ENCODE assay signal across 25 cellular contexts in the genomic region with DNA sequence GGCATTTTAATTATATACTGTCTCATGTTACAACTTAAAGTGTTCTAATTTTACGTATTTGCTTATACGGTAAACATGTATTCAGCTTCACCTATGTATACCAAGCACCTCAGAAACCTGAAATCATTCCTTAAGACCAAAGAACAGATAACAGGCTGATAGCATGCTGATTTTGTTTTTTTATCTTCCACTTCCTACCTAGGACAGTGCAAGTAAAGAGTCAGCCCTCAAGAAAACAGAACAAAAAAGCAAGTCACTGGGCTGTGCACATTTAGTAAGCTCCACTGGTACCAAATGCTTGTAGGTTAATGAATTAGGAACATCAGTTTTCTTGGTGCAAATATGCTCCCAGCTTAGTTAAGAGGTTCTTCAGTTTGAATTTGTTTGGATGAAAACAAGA.
DNase-seq lines count a peak whose midpoint lies in the region; ATAC-seq and TF ChIP-seq lines count a peak whose summit lies in the region.
"Had no signal": no experiment of that assay in that cellular context is flagged by ENCODE, and none has a peak within 500 bp of the region (broad histone marks: within the 10 kb centered on the region; RNA-seq: fewer than 3 reads in every experiment).

No MANE protein-coding gene starts in this region.

- H3K9me3 Mint-ChIP-seq in activated T-cell treated with anti-CD3 and anti-CD28 coated beads, Interleukin-2, amount 50 U/mL, for 24 hours: no peaks in the 10 kb centered on the region
- H3K9me3 Mint-ChIP-seq in CD8-positive, alpha-beta memory T cell: no peaks in the 10 kb centered on the region
- H3K9me3 Mint-ChIP-seq in activated CD4-positive, alpha-beta memory T cell treated with anti-CD3 and anti-CD28 coated beads for 36 hours: no peaks in the 10 kb centered on the region
- no peaks in the 10 kb centered on the region for H3K9me3 Mint-ChIP-seq in central memory CD8-positive, alpha-beta T cell
- H3K9me3 Mint-ChIP-seq: activated naive CD4-positive, alpha-beta T cell treated with anti-CD3 and anti-CD28 coated beads, Interleukin-2, amount 50 U/mL, for 72 hours had no signal

- TF ChIP-seq POLR2A in adrenal gland (IDR thresholded peaks at IDR 0.05): no peak

- peak overlapping the region; percentile 91 for H3K27ac Mint-ChIP-seq in activated T-cell treated with anti-CD3 and anti-CD28 coated beads, Interleukin-2, amount 50 U/mL, for 24 hours
- H3K27ac Mint-ChIP-seq in CD8-positive, alpha-beta memory T cell: peak overlapping the region in 6 of 8 donors; percentile 28 to 91 (median 58)
- peak overlapping the region; percentile 92 for H3K27ac Mint-ChIP-seq in activated CD4-positive, alpha-beta memory T cell treated with anti-CD3 and anti-CD28 coated beads for 36 hours
- H3K27ac Mint-ChIP-seq in central memory CD8-positive, alpha-beta T cell (ENCODE audit: low read depth): peak overlapping the region; percentile 58

- TF ChIP-seq CTCF in adrenal gland (IDR thresholded peaks at IDR 0.05): no peak

- no peaks in the 10 kb centered on the region for H3K27me3 Mint-ChIP-seq in activated T-cell treated with anti-CD3 and anti-CD28 coated beads, Interleukin-2, amount 50 U/mL, for 24 hours
- peaks cover 0 to 2% of the 10 kb centered on the region in 2 donors for H3K27me3 Mint-ChIP-seq in CD8-positive, alpha-beta memory T cell
- no peaks in the 10 kb centered on the region for H3K27me3 Mint-ChIP-seq in activated CD4-positive, alpha-beta memory T cell treated with anti-CD3 and anti-CD28 coated beads for 36 hours
- H3K27me3 Mint-ChIP-seq in central memory CD8-positive, alpha-beta T cell: no peaks in the 10 kb centered on the region

- POLR2A ChIA-PET in CD8-positive, alpha-beta memory T cell (lab: Charles Lee): no interaction called here
- POLR2A ChIA-PET in activated CD4-positive, alpha-beta memory T cell treated with anti-CD3 and anti-CD28 coated beads for 36 hours (lab: Charles Lee): interaction anchor here (0.9 to 1.7 kb wide), 4 partner anchors 27 to 761 kb away, joined by 4 to 9 read pairs (median 4); no protein-coding TSS in a partner anchor

- H3K36me3 ChIP-seq in CD8-positive, alpha-beta memory T cell (ENCODE audit: insufficient read depth, low read length): no peaks in the 10 kb centered on the region
- no peaks in the 10 kb centered on the region for H3K36me3 ChIP-seq in adrenal gland (replicated peaks in 1 of 2)
- H3K36me3 ChIP-seq: HAP-1, neutrophil, Peyer's patch, suprapubic skin had no signal

- no peaks in the 10 kb centered on the region for H3K27me3 ChIP-seq in CD8-positive, alpha-beta memory T cell (ENCODE audit: insufficient read depth, low read length, poor library complexity, severe bottlenecking)
- peaks cover 47% of the 10 kb centered on the region for H3K27me3 ChIP-seq in adrenal gland

- ATAC-seq in central memory CD8-positive, alpha-beta T cell (replicated peaks; ENCODE audit: extremely low read depth, poor library complexity, severe bottlenecking): peak; percentile 46
- ATAC-seq: left colon, sciatic nerve had no signal

- peak overlapping the region; percentile 55 for H3K4me3 Mint-ChIP-seq in activated T-cell treated with anti-CD3 and anti-CD28 coated beads, Interleukin-2, amount 50 U/mL, for 24 hours
- peak overlapping the region in 6 of 7 donors; percentile 65 to 76 (median 71) for H3K4me3 Mint-ChIP-seq in CD8-positive, alpha-beta memory T cell
- H3K4me3 Mint-ChIP-seq in activated CD4-positive, alpha-beta memory T cell treated with anti-CD3 and anti-CD28 coated beads for 36 hours: peak overlapping the region; percentile 49
- peak overlapping the region; percentile 47 for H3K4me3 Mint-ChIP-seq in central memory CD8-positive, alpha-beta T cell

- CTCF ChIA-PET in CD8-positive, alpha-beta memory T cell (lab: Charles Lee): no interaction called here
- CTCF ChIA-PET in activated CD4-positive, alpha-beta memory T cell treated with anti-CD3 and anti-CD28 coated beads for 36 hours (lab: Charles Lee): interaction anchor here (0.6 to 1.5 kb wide), 4 partner anchors 26 to 168 kb away, joined by 3 to 7 read pairs (median 4); no protein-coding TSS in a partner anchor

- H3K4me3 ChIP-seq in CD8-positive, alpha-beta memory T cell (ENCODE audit: low read length): no peak overlapping the region
- H3K4me3 ChIP-seq in adrenal gland: no peak overlapping the region
- H3K4me3 ChIP-seq: HAP-1, Peyer's patch, suprapubic skin had no signal

- peaks cover 26% of the 10 kb centered on the region for H3K4me1 ChIP-seq in CD8-positive, alpha-beta memory T cell (ENCODE audit: insufficient read depth, low read length)
- no peaks in the 10 kb centered on the region for H3K4me1 ChIP-seq in adrenal gland (replicated peaks in 1 of 2)
- H3K4me1 ChIP-seq: HAP-1 had no signal

- 58 to 84% (median 77%) methylated on average over 2 of the region's 2 CpGs for WGBS in adrenal gland, 4 donors

- no peaks in the 10 kb centered on the region for H3K36me3 Mint-ChIP-seq in activated T-cell treated with anti-CD3 and anti-CD28 coated beads, Interleukin-2, amount 50 U/mL, for 24 hours (ENCODE audit: low read depth)
- H3K36me3 Mint-ChIP-seq in CD8-positive, alpha-beta memory T cell: peaks cover 0 to 6% (median 0%) of the 10 kb centered on the region in 3 donors
- H3K36me3 Mint-ChIP-seq in activated CD4-positive, alpha-beta memory T cell treated with anti-CD3 and anti-CD28 coated beads for 36 hours: no peaks in the 10 kb centered on the region
- no peaks in the 10 kb centered on the region for H3K36me3 Mint-ChIP-seq in central memory CD8-positive, alpha-beta T cell (ENCODE audit: insufficient read depth)
- H3K36me3 Mint-ChIP-seq: activated naive CD4-positive, alpha-beta T cell treated with anti-CD3 and anti-CD28 coated beads, Interleukin-2, amount 50 U/mL, for 72 hours had no signal

- peaks cover 4% of the 10 kb centered on the region for H3K4me1 Mint-ChIP-seq in activated T-cell treated with anti-CD3 and anti-CD28 coated beads, Interleukin-2, amount 50 U/mL, for 24 hours (ENCODE audit: low read depth)
- peaks cover 24 to 35% (median 30%) of the 10 kb centered on the region in 3 donors for H3K4me1 Mint-ChIP-seq in CD8-positive, alpha-beta memory T cell
- H3K4me1 Mint-ChIP-seq in activated CD4-positive, alpha-beta memory T cell treated with anti-CD3 and anti-CD28 coated beads for 36 hours (ENCODE audit: low read depth): peaks cover 38% of the 10 kb centered on the region
- peaks cover 31% of the 10 kb centered on the region for H3K4me1 Mint-ChIP-seq in central memory CD8-positive, alpha-beta T cell

- H3K9me3 ChIP-seq in CD8-positive, alpha-beta memory T cell (ENCODE audit: low read length): no peaks in the 10 kb centered on the region
- no peaks in the 10 kb centered on the region for H3K9me3 ChIP-seq in adrenal gland (replicated peaks in 1 of 3)
- H3K9me3 ChIP-seq: HAP-1, neutrophil, Peyer's patch, suprapubic skin had no signal

- intact Hi-C loops in activated CD4-positive, alpha-beta memory T cell treated with anti-CD3 and anti-CD28 coated beads for 36 hours (cut with micrococcal nuclease): loop anchor here (5.0 to 10.0 kb wide), 2 partner anchors 194 to 766 kb away; no protein-coding TSS in a partner anchor
- intact Hi-C loops in adrenal gland (cut with DNase I) (no loop called here), cardiac septum (cut with DNase I) (no loop called here)

- no peak for DNase-seq in activated T-cell treated with anti-CD3 and anti-CD28 coated beads, Interleukin-2, amount 50 U/mL, for 24 hours
- DNase-seq in activated T-cell treated with anti-CD3 and anti-CD28 coated beads, Interleukin-2, amount 50 U/mL, for 1 hour: no peak
- DNase-seq in CD8-positive, alpha-beta memory T cell: no peak
- no peak for DNase-seq in activated CD4-positive, alpha-beta memory T cell treated with anti-CD3 and anti-CD28 coated beads for 36 hours
- DNase-seq in central memory CD8-positive, alpha-beta T cell (ENCODE audit: low spot score in 2 of 2): no peak
- DNase-seq in SKM-1 (lab: John Stamatoyannopoulos, UW; ENCODE audit: unreplicated experiment): no peak
- DNase-seq in adrenal gland: no peak
- no peak for DNase-seq in cardiac septum (ENCODE audit: low spot score)
- DNase-seq: ACHN; activated CD8-positive, alpha-beta memory T cell treated with anti-CD3 and anti-CD28 coated beads, Interleukin-2, amount 50 U/mL, for 4 hours; cerebellar nuclear complex; DMS79; GF-D8; hippocampal formation; left colon; mammary epithelial cell; NCI-H1092 treated with DMSO at 0.1 percent for 48 hours; NCI-H187 treated with DMSO at 0.1 percent for 48 hours; Peyer's patch; SIG-M5 had no signal

- no peak overlapping the region for H3K27ac ChIP-seq in CD8-positive, alpha-beta memory T cell (ENCODE audit: low read depth, low read length)
- H3K27ac ChIP-seq in adrenal gland: no peak overlapping the region
- H3K27ac ChIP-seq: neutrophil, Peyer's patch, suprapubic skin had no signal
